28 cellular contexts compared by ENCODE assay signal in the genomic region with DNA sequence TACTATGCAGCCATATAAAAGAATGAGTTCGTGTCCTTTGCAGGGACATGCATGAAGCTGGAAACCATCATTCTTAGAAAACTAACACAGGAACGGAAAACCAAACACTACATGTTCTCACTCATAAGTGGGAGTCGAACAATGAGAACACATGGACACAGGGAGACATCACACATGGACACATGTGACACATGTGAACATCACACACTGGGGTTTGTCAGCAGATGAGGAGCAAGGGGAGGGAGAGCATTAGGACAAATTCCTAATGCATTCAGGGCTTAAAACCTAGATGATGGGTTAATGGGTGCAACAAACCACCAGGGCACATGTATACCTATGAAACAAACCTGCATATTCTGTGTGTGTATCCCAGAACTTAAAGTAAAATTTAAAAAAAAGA.
"Had no signal": no experiment of that assay in that cellular context is flagged by ENCODE, and none has a peak within 500 bp of the region (broad histone marks: within the 10 kb centered on the region; RNA-seq: fewer than 3 reads in every experiment).

No MANE protein-coding gene starts in this region.

- H3K36me3 ChIP-seq: colonic mucosa, esophagus squamous epithelium, gastrocnemius medialis, heart left ventricle had no signal

- DNase-seq: colonic mucosa; cortex of kidney; dermis blood vessel endothelial cell; dorsolateral prefrontal cortex; effector CD4-positive, alpha-beta T cell; effector CD8-positive, alpha-beta T cell; effector memory CD4-positive, alpha-beta T cell; effector memory CD8-positive, alpha-beta T cell; endodermal cell; erythroblast; esophagus squamous epithelium; foreskin fibroblast; foreskin keratinocyte; foreskin melanocyte; gastrocnemius medialis; glutamatergic neuron; head of caudate nucleus; heart left ventricle; heart right ventricle had no signal

- H3K9me3 Mint-ChIP-seq: dendritic cell treated with granulocyte-macrophage colony-stimulating factor and Interleukin-4, amounts not matched to agents 40 ng/mL and 50 ng/mL, for 4 days; endodermal cell had no signal

- H3K9me3 ChIP-seq: colonic mucosa, esophagus squamous epithelium, gastrocnemius medialis, gastroesophageal sphincter, heart left ventricle, heart right ventricle had no signal

- H3K4me1 Mint-ChIP-seq: endodermal cell had no signal

- H3K27ac ChIP-seq: colonic mucosa, coronary artery, dorsolateral prefrontal cortex, epithelial cell of prostate, esophagus squamous epithelium, foreskin keratinocyte, gastrocnemius medialis, gastroesophageal sphincter, heart left ventricle, heart right ventricle had no signal

- ATAC-seq: effector memory CD8-positive, alpha-beta T cell; esophagus mucosa; foreskin keratinocyte; gastrocnemius medialis; gastroesophageal sphincter; heart left ventricle; heart right ventricle had no signal

- H3K4me3 Mint-ChIP-seq: dendritic cell treated with granulocyte-macrophage colony-stimulating factor and Interleukin-4, amounts not matched to agents 40 ng/mL and 50 ng/mL, for 4 days; effector memory CD8-positive, alpha-beta T cell; endodermal cell had no signal

- H3K4me1 ChIP-seq: colonic mucosa, esophagus squamous epithelium, foreskin keratinocyte, gastroesophageal sphincter, heart left ventricle, heart right ventricle had no signal

- H3K27ac Mint-ChIP-seq: dendritic cell treated with granulocyte-macrophage colony-stimulating factor and Interleukin-4, amounts not matched to agents 40 ng/mL and 50 ng/mL, for 4 days; effector memory CD8-positive, alpha-beta T cell; endodermal cell had no signal

- FAIRE-seq: colon, endometrium, endothelial cell of umbilical vein, frontal cortex had no signal

- H3K4me3 ChIP-seq: colonic mucosa, coronary artery, dorsolateral prefrontal cortex, esophagus squamous epithelium, gastrocnemius medialis, gastroesophageal sphincter, heart left ventricle, heart right ventricle had no signal

- H3K27me3 Mint-ChIP-seq: dendritic cell treated with granulocyte-macrophage colony-stimulating factor and Interleukin-4, amounts not matched to agents 40 ng/mL and 50 ng/mL, for 4 days; effector memory CD8-positive, alpha-beta T cell had no signal

- H3K27me3 ChIP-seq: colonic mucosa, dorsolateral prefrontal cortex, esophagus squamous epithelium, foreskin keratinocyte, gastrocnemius medialis, gastroesophageal sphincter, heart left ventricle, heart right ventricle had no signal
